27 cellular contexts compared by ENCODE assay signal in genomic region chr7:93171606-93172226, GRCh38. TPM values are rescaled to one million over a fixed set of nuclear protein-coding genes. Genes with fewer than 3 reads are reported as not detected.
"Had no signal": no experiment of that assay in that cellular context is flagged by ENCODE, and none has a peak within 500 bp of the region (broad histone marks: within the 10 kb centered on the region; RNA-seq: fewer than 3 reads in every experiment).

No MANE protein-coding gene starts in this region.

- H3K4me1 ChIP-seq: parathyroid adenoma, sigmoid colon, upper lobe of right lung had no signal

- H3K4me3 ChIP-seq: sigmoid colon, thoracic aorta, upper lobe of right lung had no signal

- ATAC-seq: activated CD8-positive, alpha-beta memory T cell treated with anti-CD3 and anti-CD28 coated beads, Interleukin-2, amount 10 ng/mL, durations not matched to agents 7 days and 5 days; activated naive CD8-positive, alpha-beta T cell treated with anti-CD3 and anti-CD28 coated beads, Interleukin-2, amount 50 U/mL, for 24 hours; left ventricle myocardium superior; natural killer cell; stimulated activated effector memory CD8-positive, alpha-beta T cell treated with anti-CD3 and anti-CD28 coated beads, Interleukin-12 subunit alpha, Interleukin-12 subunit beta, amount 100 ng/mL, for 72 hours; upper lobe of right lung had no signal

- H3K27me3 ChIP-seq: neutrophil, sigmoid colon, upper lobe of right lung had no signal

- H3K27ac ChIP-seq: neutrophil, parathyroid adenoma, sigmoid colon, thoracic aorta, upper lobe of right lung, VCaP had no signal

- H3K9me3 ChIP-seq: upper lobe of right lung had no signal

- DNase-seq: activated CD4-positive, alpha-beta memory T cell treated with anti-CD3 and anti-CD28 coated beads for 36 hours; activated CD4-positive, alpha-beta T cell treated with anti-CD3 and anti-CD28 coated beads for 1 hour; activated CD8-positive, alpha-beta memory T cell treated with anti-CD3 and anti-CD28 coated beads, Interleukin-2, amount 10 ng/mL, durations not matched to agents 7 days and 5 days; activated naive CD4-positive, alpha-beta T cell treated with anti-CD3 and anti-CD28 coated beads for 36 hours; activated naive CD8-positive, alpha-beta T cell treated with anti-CD3 and anti-CD28 coated beads, Interleukin-2, amount 50 U/mL, for 24 hours; activated T-cell treated with anti-CD3 and anti-CD28 coated beads, Interleukin-2, amount 50 U/mL, for 1 hour; aorta; glutamatergic neuron; hypothalamus; left ventricle myocardium superior; mesenchymal stem cell; natural killer cell; sigmoid colon; stimulated activated CD4-positive, alpha-beta T cell treated with anti-CD3 and anti-CD28 coated beads, Interleukin-12 subunit alpha, Interleukin-12 subunit beta, amount 100 ng/mL, for 4 hours; stimulated activated CD4-positive, alpha-beta T cell treated with anti-CD3 and anti-CD28 coated beads, Interleukin-2, amount 100 ng/mL, for 24 hours; T-helper 9 cell; upper lobe of right lung had no signal

- H3K36me3 ChIP-seq: neutrophil, sigmoid colon, thoracic aorta, upper lobe of right lung had no signal

- H3K9ac ChIP-seq: parathyroid adenoma had no signal

- H2AFZ ChIP-seq: parathyroid adenoma had no signal

RNA-seq across cellular contexts. Expression of gene HEPACAM2, which starts 54.6 kb away (rescaled TPM):
- total RNA-seq: activated CD8-positive, alpha-beta memory T cell treated with anti-CD3 and anti-CD28 coated beads, Interleukin-2, amount 10 ng/mL, durations not matched to agents 7 days and 5 days; activated T-helper 2 cell treated with anti-CD3 and anti-CD28 coated beads, Interferon-gamma antibody, Interleukin-2, Interleukin-4, amounts not matched to agents 10 μg/mL and 5 μg/mL and 100 μg/mL, durations not matched to agents 14 hours and 24 hours and 36 hours; aorta; chondrocyte; dermis microvascular lymphatic vessel endothelial cell; epithelial cell of proximal tubule; fibroblast of villous mesenchyme; left ventricle myocardium superior; natural killer cell; thoracic aorta; upper lobe of right lung had no signal
